ENCODE assay signal across 8 cellular contexts in genomic region chr4:89110986-89111832, GRCh38. TPM values are rescaled to one million over a fixed set of nuclear protein-coding genes. Genes with fewer than 3 reads are reported as not detected.
DNase-seq lines count a peak whose midpoint lies in the region; ATAC-seq and TF ChIP-seq lines count a peak whose summit lies in the region.

TSS of gene TIGD2 (plus strand) at chr4:89111533. CDS start at chr4:89112975, 1,442 bp downstream.

- peaks cover 6% of the 10 kb centered on the region; the same call in 1 of the 2 replicates for H3K9me3 ChIP-seq in DOHH2 (ENCODE audit: control insufficient read depth, insufficient read depth, low read length)
- no peaks in the 10 kb centered on the region for H3K9me3 ChIP-seq in fibroblast of lung (ENCODE audit: control insufficient read depth, insufficient read depth, low read depth, low read length)

- H2AFZ ChIP-seq in fibroblast of lung (ENCODE audit: low read length): peak within 1 kb of the TSS; percentile 75

- H3K79me2 ChIP-seq in DOHH2 (ENCODE audit: control insufficient read depth, low read length): peaks cover 8% of the 10 kb centered on the region
- H3K79me2 ChIP-seq in fibroblast of lung (ENCODE audit: control insufficient read depth, insufficient read depth, low read length): no peaks in the 10 kb centered on the region

- H3K4me3 ChIP-seq in DOHH2 (ENCODE audit: low read length) (peak within 1 kb of the TSS; percentile 80), fibroblast of lung (replicated peaks in 1 of 4; ENCODE audit: control extremely low read depth in 1 of 4, insufficient read depth in 1 of 4, low read depth in 3 of 4, low read length in 4 of 4) (peak within 1 kb of the TSS; percentile 66 to 90 (median 83))

- H3K4me1 ChIP-seq in DOHH2 (ENCODE audit: control insufficient read depth, low read length): peaks cover 17% of the 10 kb centered on the region
- peaks cover 2% of the 10 kb centered on the region for H3K4me1 ChIP-seq in fibroblast of lung (ENCODE audit: control insufficient read depth, extremely low read depth, insufficient read depth, low read length)

- no peaks in the 10 kb centered on the region for H3K9me2 ChIP-seq in DOHH2 (replicated peaks; ENCODE audit: control insufficient read depth, low read length)

- DNase-seq in KG1 (lab: John Stamatoyannopoulos, UW): peak; percentile 69
- DNase-seq in activated T-helper 1 cell treated with anti-CD3 and anti-CD28 coated beads, Interleukin-12 subunit alpha, Interleukin-12 subunit beta, Interleukin-2, Interleukin-4 antibody, amounts not matched to agents 30 ng/mL and 10 ng/mL and 1 ng/mL, durations not matched to agents 14 hours and 24 hours and 36 hours (ENCODE audit: low spot score): peak; percentile 80
- DNase-seq in fibroblast of lung (ENCODE audit: low read depth in 2 of 2): peak; percentile 79 to 88
- peak; percentile 86 for DNase-seq in natural killer cell
- DNase-seq in stimulated activated naive CD4-positive, alpha-beta T cell treated with Interleukin-2 at 50 U/mL for 16 hours (lab: John Stamatoyannopoulos, UW): peak; percentile 86

- H3K9ac ChIP-seq in fibroblast of lung (ENCODE audit: insufficient read depth, low read length): peak within 1 kb of the TSS; percentile 68

- H3K27me3 Mint-ChIP-seq in activated T-helper 1 cell treated with anti-CD3 and anti-CD28 coated beads, Interleukin-12 subunit alpha, Interleukin-12 subunit beta, Interleukin-2, Interleukin-4 antibody, amounts not matched to agents 30 ng/mL and 10 ng/mL and 1 ng/mL, durations not matched to agents 14 hours and 24 hours and 36 hours (ENCODE audit: insufficient read depth): peaks cover 20% of the 10 kb centered on the region
- peaks cover 11 to 18% of the 10 kb centered on the region in 2 donors for H3K27me3 Mint-ChIP-seq in natural killer cell (ENCODE audit: low read depth in 2 of 2)

- no peaks in the 10 kb centered on the region for H3F3A ChIP-seq in DOHH2 (ENCODE audit: control insufficient read depth, insufficient read depth)

- H3K27me3 ChIP-seq in DOHH2 (ENCODE audit: control insufficient read depth, low read length) (peaks cover 13% of the 10 kb centered on the region), fibroblast of lung (ENCODE audit: control insufficient read depth, insufficient read depth, low read length) (peaks cover 19% of the 10 kb centered on the region)

- H3K4me2 ChIP-seq in DOHH2 (ENCODE audit: low read length) (peak within 1 kb of the TSS; percentile 81), fibroblast of lung (ENCODE audit: extremely low read depth, insufficient read depth, low read length) (peak within 1 kb of the TSS; percentile 98)

- H3K27ac ChIP-seq in DOHH2 (ENCODE audit: low read depth, low read length) (no peak within 1 kb of the TSS), fibroblast of lung (ENCODE audit: insufficient read depth, low read length) (peak within 1 kb of the TSS; percentile 80)

- H3K36me3 ChIP-seq in DOHH2 (ENCODE audit: control insufficient read depth, low read length) (peaks cover 11% of the 10 kb centered on the region), fibroblast of lung (ENCODE audit: control insufficient read depth, insufficient read depth, low read length) (no peaks in the 10 kb centered on the region)

- H3K27ac Mint-ChIP-seq in activated T-helper 1 cell treated with anti-CD3 and anti-CD28 coated beads, Interleukin-12 subunit alpha, Interleukin-12 subunit beta, Interleukin-2, Interleukin-4 antibody, amounts not matched to agents 30 ng/mL and 10 ng/mL and 1 ng/mL, durations not matched to agents 14 hours and 24 hours and 36 hours: peak within 1 kb of the TSS; percentile 71
- peak within 1 kb of the TSS; percentile 89 to 90 for H3K27ac Mint-ChIP-seq in natural killer cell

- intact Hi-C loops in activated T-helper 1 cell treated with anti-CD3 and anti-CD28 coated beads, Interleukin-12 subunit alpha, Interleukin-12 subunit beta, Interleukin-2, Interleukin-4 antibody, amounts not matched to agents 30 ng/mL and 10 ng/mL and 1 ng/mL, durations not matched to agents 14 hours and 24 hours and 36 hours (cut with micrococcal nuclease): loop anchor here (1.0 to 5.0 kb wide), 15 partner anchors 48 to 1104 kb away; partner anchors contain the start of genes GPRIN3, HERC3, HERC5 and NAP1L5
- intact Hi-C loops in natural killer cell (cut with micrococcal nuclease): loop anchor here (1.0 to 10.0 kb wide), 3 partner anchors 184 to 826 kb away; partner anchors contain the start of gene PPM1K

- no peaks in the 10 kb centered on the region for H3K36me3 Mint-ChIP-seq in activated T-helper 1 cell treated with anti-CD3 and anti-CD28 coated beads, Interleukin-12 subunit alpha, Interleukin-12 subunit beta, Interleukin-2, Interleukin-4 antibody, amounts not matched to agents 30 ng/mL and 10 ng/mL and 1 ng/mL, durations not matched to agents 14 hours and 24 hours and 36 hours (ENCODE audit: low read depth)
- no peaks in the 10 kb centered on the region for H3K36me3 Mint-ChIP-seq in natural killer cell

- peak; percentile 91 for ATAC-seq in GM21737 (IDR thresholded peaks at IDR 0.05; ENCODE audit: unreplicated experiment)
- peak; percentile 92 to 98 (median 92) for ATAC-seq in natural killer cell

- H3K9me3 Mint-ChIP-seq in activated T-helper 1 cell treated with anti-CD3 and anti-CD28 coated beads, Interleukin-12 subunit alpha, Interleukin-12 subunit beta, Interleukin-2, Interleukin-4 antibody, amounts not matched to agents 30 ng/mL and 10 ng/mL and 1 ng/mL, durations not matched to agents 14 hours and 24 hours and 36 hours: no peaks in the 10 kb centered on the region
- H3K9me3 Mint-ChIP-seq in natural killer cell: no peaks in the 10 kb centered on the region

- H4K20me1 ChIP-seq in DOHH2 (ENCODE audit: control insufficient read depth, insufficient read depth, low read depth, low read length) (no peaks in the 10 kb centered on the region), fibroblast of lung (ENCODE audit: control insufficient read depth, extremely low read depth, insufficient read depth, low read length) (no peaks in the 10 kb centered on the region)

- peaks cover 27% of the 10 kb centered on the region for H3K4me1 Mint-ChIP-seq in activated T-helper 1 cell treated with anti-CD3 and anti-CD28 coated beads, Interleukin-12 subunit alpha, Interleukin-12 subunit beta, Interleukin-2, Interleukin-4 antibody, amounts not matched to agents 30 ng/mL and 10 ng/mL and 1 ng/mL, durations not matched to agents 14 hours and 24 hours and 36 hours (ENCODE audit: low read depth)
- H3K4me1 Mint-ChIP-seq in natural killer cell: peaks cover 27 to 32% of the 10 kb centered on the region in 2 donors

- H3K4me3 Mint-ChIP-seq in activated T-helper 1 cell treated with anti-CD3 and anti-CD28 coated beads, Interleukin-12 subunit alpha, Interleukin-12 subunit beta, Interleukin-2, Interleukin-4 antibody, amounts not matched to agents 30 ng/mL and 10 ng/mL and 1 ng/mL, durations not matched to agents 14 hours and 24 hours and 36 hours: peak within 1 kb of the TSS; percentile 86
- peak within 1 kb of the TSS; percentile 96 for H3K4me3 Mint-ChIP-seq in natural killer cell

- peak; percentile 71 for TF ChIP-seq CTCF in DOHH2 (IDR thresholded peaks at IDR 0.05; ENCODE audit: low read depth, low read length, poor library complexity, severe bottlenecking)
- peak; percentile 62 to 78 for TF ChIP-seq CTCF in fibroblast of lung (conservative IDR thresholded peaks at IDR 0.05 in 1 of 2, IDR thresholded peaks at IDR 0.05 in 1 of 2; ENCODE audit: low read depth in 1 of 2, low read length in 2 of 2)
- TF ChIP-seq CTCF in natural killer cell (IDR thresholded peaks at IDR 0.05): peak; percentile 94

TF ChIP-seq in PFSK-1, 5 proteins besides CTCF, POLR2A, EP300 and RAD21:
- TF ChIP-seq, protein P1, sequence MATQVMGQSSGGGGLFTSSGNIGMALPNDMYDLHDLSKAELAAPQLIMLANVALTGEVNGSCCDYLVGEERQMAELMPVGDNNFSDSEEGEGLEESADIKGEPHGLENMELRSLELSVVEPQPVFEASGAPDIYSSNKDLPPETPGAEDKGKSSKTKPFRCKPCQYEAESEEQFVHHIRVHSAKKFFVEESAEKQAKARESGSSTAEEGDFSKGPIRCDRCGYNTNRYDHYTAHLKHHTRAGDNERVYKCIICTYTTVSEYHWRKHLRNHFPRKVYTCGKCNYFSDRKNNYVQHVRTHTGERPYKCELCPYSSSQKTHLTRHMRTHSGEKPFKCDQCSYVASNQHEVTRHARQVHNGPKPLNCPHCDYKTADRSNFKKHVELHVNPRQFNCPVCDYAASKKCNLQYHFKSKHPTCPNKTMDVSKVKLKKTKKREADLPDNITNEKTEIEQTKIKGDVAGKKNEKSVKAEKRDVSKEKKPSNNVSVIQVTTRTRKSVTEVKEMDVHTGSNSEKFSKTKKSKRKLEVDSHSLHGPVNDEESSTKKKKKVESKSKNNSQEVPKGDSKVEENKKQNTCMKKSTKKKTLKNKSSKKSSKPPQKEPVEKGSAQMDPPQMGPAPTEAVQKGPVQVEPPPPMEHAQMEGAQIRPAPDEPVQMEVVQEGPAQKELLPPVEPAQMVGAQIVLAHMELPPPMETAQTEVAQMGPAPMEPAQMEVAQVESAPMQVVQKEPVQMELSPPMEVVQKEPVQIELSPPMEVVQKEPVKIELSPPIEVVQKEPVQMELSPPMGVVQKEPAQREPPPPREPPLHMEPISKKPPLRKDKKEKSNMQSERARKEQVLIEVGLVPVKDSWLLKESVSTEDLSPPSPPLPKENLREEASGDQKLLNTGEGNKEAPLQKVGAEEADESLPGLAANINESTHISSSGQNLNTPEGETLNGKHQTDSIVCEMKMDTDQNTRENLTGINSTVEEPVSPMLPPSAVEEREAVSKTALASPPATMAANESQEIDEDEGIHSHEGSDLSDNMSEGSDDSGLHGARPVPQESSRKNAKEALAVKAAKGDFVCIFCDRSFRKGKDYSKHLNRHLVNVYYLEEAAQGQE (IDR thresholded peaks at IDR 0.05; ENCODE audit: insufficient read depth in 1 of 2, low read depth in 2 of 2, low read length in 2 of 2): no peak
- TF ChIP-seq TAF1 (IDR thresholded peaks at IDR 0.05; ENCODE audit: borderline replicate concordance, insufficient read depth, low read length): no peak
- peak; percentile 97 for TF ChIP-seq SIN3A (IDR thresholded peaks at IDR 0.05; ENCODE audit: borderline replicate concordance, insufficient read depth, low read length)
- TF ChIP-seq POLR2AphosphoS5 (IDR thresholded peaks at IDR 0.05; ENCODE audit: low read depth, low read length): peak; percentile 91
- peak; percentile 47 for TF ChIP-seq FOXP2 (optimal IDR thresholded peaks at IDR 0.05; ENCODE audit: borderline replicate concordance, extremely low read depth, extremely low read length, insufficient read depth)
TF ChIP-seq in PFSK-1: peak in this region for 3.

RNA-seq across cellular contexts. Expression of gene TIGD2, which starts in this region (rescaled TPM):
- polyA plus RNA-seq in PFSK-1 (2012; ENCODE audit: insufficient read length, low read depth): 2.8 TPM
- 2.0 and 2.3 TPM in 2 replicates for total RNA-seq in activated T-helper 1 cell treated with anti-CD3 and anti-CD28 coated beads, Interleukin-12 subunit alpha, Interleukin-12 subunit beta, Interleukin-2, Interleukin-4 antibody, amounts not matched to agents 30 ng/mL and 10 ng/mL and 1 ng/mL, durations not matched to agents 14 hours and 24 hours and 36 hours
- total RNA-seq in fibroblast of lung (11.0 and 11.7 TPM in 2 replicates), natural killer cell (1 to 10 TPM; 3.2 to 7.6 (median 5.1) TPM)
- polyA plus RNA-seq in fibroblast of lung: 4.5 and 6.1 TPM in 2 replicates
- 4.4 and 5.9 TPM in 2 replicates for polyA plus RNA-seq in fibroblast of lung (2012)
- polyA minus RNA-seq in fibroblast of lung (ENCODE audit: low replicate concordance): 0.22 and 1.1 TPM in 2 replicates
